In genomic region chr2:236662231-236663160, GRCh38 we compare ENCODE assay signal across 18 cellular contexts.
A peak's percentile ranks its signal among the peaks of the same experiment; 100 is the strongest.
DNase-seq lines count a peak whose midpoint lies in the region; ATAC-seq and TF ChIP-seq lines count a peak whose summit lies in the region.
"Had no signal": no experiment of that assay in that cellular context is flagged by ENCODE, and none has a peak within 500 bp of the region (broad histone marks: within the 10 kb centered on the region; RNA-seq: fewer than 3 reads in every experiment).

No MANE protein-coding gene starts in this region.

- H3K9ac ChIP-seq in PC-3 (ENCODE audit: low read length) = no peak overlapping the region
- H3K9ac ChIP-seq: BLaER1 treated with 17β-estradiol and CSF1 and Interleukin-3, amounts not matched to agents 10 nM and 100 nM had no signal

- H3K4me1 ChIP-seq in PC-3 (ENCODE audit: insufficient read depth, low read length) (peaks cover 33% of the 10 kb centered on the region), esophagus (ENCODE audit: control insufficient read depth in 2 of 2, insufficient read depth in 2 of 2, low read length in 1 of 2) (no peaks in the 10 kb centered on the region), thyroid gland (peaks cover 58 to 62% of the 10 kb centered on the region in 2 donors)

- H2AFZ ChIP-seq in PC-3 (ENCODE audit: low read length) = no peak overlapping the region

- DNase-seq in PC-3 (no peak), mucosa of gallbladder (ENCODE audit: low spot score) (peak; percentile 5), thyroid gland (no peak), NCI-H2081 treated with DMSO at 0.1 percent for 48 hours (lab: John Stamatoyannopoulos, UW) (no peak), NCI-H128 (lab: John Stamatoyannopoulos, UW; ENCODE audit: unreplicated experiment) (no peak), NCI-H2227 treated with DMSO at 0.1 percent for 48 hours (lab: John Stamatoyannopoulos, UW) (no peak), NCI-H2171 treated with DMSO at 0.1 percent for 48 hours (lab: John Stamatoyannopoulos, UW) (no peak)
- DNase-seq: activated CD8-positive, alpha-beta memory T cell treated with anti-CD3 and anti-CD28 coated beads, Interleukin-2, amount 50 U/mL, for 48 hours; activated naive CD8-positive, alpha-beta T cell treated with anti-CD3 and anti-CD28 coated beads, Interleukin-2, amount 50 U/mL, for 24 hours; effector CD4-positive, alpha-beta T cell; IMR-90; NCI-H1436 treated with DMSO at 0.1 percent for 48 hours; stimulated activated CD4-positive, alpha-beta T cell treated with anti-CD3 and anti-CD28 coated beads, Interleukin-4, amount 100 ng/mL, for 1 hour had no signal

- peak overlapping the region; percentile 80; the same call in 1 of the 2 replicates for H3K4me2 ChIP-seq in PC-3 (ENCODE audit: low read length)

- CTCF ChIA-PET in PC-3 (lab: Charles Lee) = no interaction called here

- H3K4me3 ChIP-seq in PC-3 (ENCODE audit: low read length) (no peak overlapping the region), esophagus (ENCODE audit: low read depth in 1 of 2, low read length in 2 of 2) (no peak overlapping the region), thyroid gland (replicated peaks in 1 of 3) (no peak overlapping the region)
- H3K4me3 ChIP-seq: BLaER1 treated with 17β-estradiol and CSF1 and Interleukin-3, amounts not matched to agents 10 nM and 100 nM; lung; ovary had no signal

- intact Hi-C loops in PC-3 (cut with micrococcal nuclease) = loop anchor here (10.0 kb wide), 1 partner anchor 362 kb away; no protein-coding TSS in a partner anchor
- intact Hi-C loops in thyroid gland (cut with DNase I) = loop anchor here (10.0 kb wide), 1 partner anchor 88 kb away; no protein-coding TSS in a partner anchor

- no TSS peak for BruUV-seq in PC-3 (replicated peaks; lab: Mats Ljungman, UMichigan)

- no peaks in the 10 kb centered on the region for H3K27me3 ChIP-seq in PC-3 (ENCODE audit: low read length)
- no peaks in the 10 kb centered on the region for H3K27me3 ChIP-seq in esophagus (ENCODE audit: control insufficient read depth in 1 of 2, insufficient read depth in 2 of 2, low read length in 2 of 2)
- no peaks in the 10 kb centered on the region for H3K27me3 ChIP-seq in thyroid gland
- H3K27me3 ChIP-seq: BLaER1 treated with 17β-estradiol and CSF1 and Interleukin-3, amounts not matched to agents 10 nM and 100 nM; ovary had no signal

- no peak for ATAC-seq in PC-3
- ATAC-seq: activated naive CD8-positive, alpha-beta T cell treated with anti-CD3 and anti-CD28 coated beads, Interleukin-2, amount 50 U/mL, for 24 hours; stimulated activated memory B cell treated with anti-CD40 and anti-IgM and Interleukin-4, amounts not matched to agents 10 μg/mL and 1 μg/mL and 100 μg/mL, for 72 hours had no signal

- H3K9me2 ChIP-seq in PC-3 (replicated peaks; ENCODE audit: low read length) = no peaks in the 10 kb centered on the region

- POLR2A ChIA-PET in PC-3 (lab: Charles Lee; ENCODE audit: unreplicated experiment) = interaction anchor here (0.5 kb wide), 1 partner anchor 39 kb away, joined by 4 read pairs; no protein-coding TSS in a partner anchor

- no peaks in the 10 kb centered on the region for H3K9me3 ChIP-seq in PC-3 (ENCODE audit: low read length)
- H3K9me3 ChIP-seq in esophagus (ENCODE audit: control insufficient read depth in 2 of 2, insufficient read depth in 1 of 2, low read depth in 1 of 2, low read length in 1 of 2) = no peaks in the 10 kb centered on the region
- no peaks in the 10 kb centered on the region for H3K9me3 ChIP-seq in thyroid gland
- H3K9me3 ChIP-seq: ovary had no signal

- peak overlapping the region; percentile 97 for H3K27ac ChIP-seq in PC-3 (ENCODE audit: low read length)
- peak overlapping the region; percentile 50 to 63 for H3K27ac ChIP-seq in esophagus (ENCODE audit: low read depth in 2 of 2, low read length in 1 of 2)
- peak overlapping the region; percentile 71 to 88 (median 87) for H3K27ac ChIP-seq in thyroid gland
- H3K27ac ChIP-seq: BLaER1 treated with 17β-estradiol and CSF1 and Interleukin-3, amounts not matched to agents 10 nM and 100 nM; ovary had no signal

- 72 to 74% methylated on average over 11 of the region's 11 CpGs for WGBS in esophagus, 2 donors
- WGBS in thyroid gland, 2 donors = 37 to 56% methylated on average over 11 of the region's 11 CpGs

- H4K20me1 ChIP-seq in PC-3 (ENCODE audit: low read length) = no peaks in the 10 kb centered on the region
- H4K20me1 ChIP-seq: BLaER1 treated with 17β-estradiol and CSF1 and Interleukin-3, amounts not matched to agents 10 nM and 100 nM had no signal

- no peak for TF ChIP-seq CTCF in PC-3 (conservative IDR thresholded peaks at IDR 0.05; ENCODE audit: low read depth, low read length)
- TF ChIP-seq CTCF in thyroid gland (IDR thresholded peaks at IDR 0.05) = no peak

- H3K79me2 ChIP-seq in PC-3 (ENCODE audit: low read length) = no peaks in the 10 kb centered on the region

- H3K36me3 ChIP-seq in PC-3 (ENCODE audit: low read depth, low read length) (no peaks in the 10 kb centered on the region), esophagus (ENCODE audit: control insufficient read depth in 2 of 2, insufficient read depth in 2 of 2, low read length in 1 of 2) (no peaks in the 10 kb centered on the region), thyroid gland (no peaks in the 10 kb centered on the region)
- H3K36me3 ChIP-seq: BLaER1 treated with 17β-estradiol and CSF1 and Interleukin-3, amounts not matched to agents 10 nM and 100 nM; ovary had no signal

- peaks cover 4% of the 10 kb centered on the region for H3F3A ChIP-seq in PC-3 (ENCODE audit: low read length, unreplicated experiment)

- TF ChIP-seq POLR2A in thyroid gland (IDR thresholded peaks at IDR 0.05) = no peak
